In the genomic region with DNA sequence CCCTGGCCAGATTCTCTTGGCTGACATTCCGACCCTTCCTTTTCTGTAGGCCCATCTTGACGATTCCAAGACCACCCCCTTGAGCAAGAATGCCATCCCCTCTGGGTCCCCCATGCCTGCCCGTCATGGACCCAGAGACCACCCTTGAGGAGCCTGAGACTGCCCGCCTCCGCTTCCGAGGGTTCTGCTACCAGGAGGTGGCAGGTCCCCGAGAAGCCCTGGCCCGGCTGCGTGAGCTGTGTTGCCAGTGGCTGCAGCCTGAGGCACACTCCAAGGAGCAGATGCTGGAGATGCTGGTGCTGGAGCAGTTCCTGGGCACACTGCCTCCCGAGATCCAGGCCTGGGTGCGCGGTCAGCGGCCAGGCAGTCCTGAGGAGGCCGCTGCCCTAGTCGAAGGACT, we compare ENCODE assay signal across 10 cellular contexts. TPM values are rescaled to one million over a fixed set of nuclear protein-coding genes. Genes with fewer than 3 reads are reported as not detected.
DNase-seq lines count a peak whose midpoint lies in the region; ATAC-seq, FAIRE-seq and TF ChIP-seq lines count a peak whose summit lies in the region.
"Had no signal": no experiment of that assay in that cellular context is flagged by ENCODE, and none has a peak within 500 bp of the region (broad histone marks: within the 10 kb centered on the region; RNA-seq: fewer than 3 reads in every experiment).

No MANE protein-coding gene starts in this region.

- H3K36me3 ChIP-seq in K562 (ENCODE audit: control insufficient read depth, insufficient read depth, low read length) (peaks cover 40% of the 10 kb centered on the region; the same call in 2 of the 3 replicates), mesodermal cell (ENCODE audit: control insufficient read depth, insufficient read depth, low read length) (peaks cover 21% of the 10 kb centered on the region), transverse colon (peaks cover 0 to 4% (median under 1%) of the 10 kb centered on the region in 4 donors)

- in situ Hi-C loops in K562 (cut with MboI) (no loop called here), transverse colon (cut with MboI; ENCODE audit: low pct_ligation_motif_present in 1 of 4, low pct_unique_long_range_greater_than_20kb in 1 of 4, low sequenced_read_pairs in 3 of 4) (no loop called here)

- H3K4me3 Mint-ChIP-seq in activated T-cell treated with anti-CD3 and anti-CD28 coated beads, Interleukin-2, amount 50 U/mL, for 72 hours = peak overlapping the region; percentile 92 to 95

- no peaks in the 10 kb centered on the region for H3K9me3 Mint-ChIP-seq in activated T-cell treated with anti-CD3 and anti-CD28 coated beads, Interleukin-2, amount 50 U/mL, for 72 hours

- no peak for TF ChIP-seq RAD21 in K562 (CRISPR knock-in tag; conservative IDR thresholded peaks at IDR 0.05 in 1 of 2, IDR thresholded peaks at IDR 0.05 in 1 of 2)

- no peaks in the 10 kb centered on the region for H3K79me2 ChIP-seq in K562 (ENCODE audit: control insufficient read depth, insufficient read depth, low read length)

- no peaks in the 10 kb centered on the region for H3K27me3 Mint-ChIP-seq in activated T-cell treated with anti-CD3 and anti-CD28 coated beads, Interleukin-2, amount 50 U/mL, for 72 hours (ENCODE audit: low read depth)

- intact Hi-C loops in K562 (cut with micrococcal nuclease) = loop anchor here (5.0 kb wide), 2 partner anchors 150 to 295 kb away; a partner anchor contains a TSS
- intact Hi-C loops in transverse colon (cut with DNase I; ENCODE audit: low total_unique reads) = no loop called here

- H3K4me1 Mint-ChIP-seq in activated T-cell treated with anti-CD3 and anti-CD28 coated beads, Interleukin-2, amount 50 U/mL, for 72 hours (ENCODE audit: low read depth) = peaks cover 33% of the 10 kb centered on the region

- H3K27ac Mint-ChIP-seq in activated T-cell treated with anti-CD3 and anti-CD28 coated beads, Interleukin-2, amount 50 U/mL, for 72 hours = peak overlapping the region; percentile 88

- peak overlapping the region; percentile 92 for H3K27ac ChIP-seq in K562 (ENCODE audit: extremely low read depth, low read depth, low read length)
- H3K27ac ChIP-seq in mesodermal cell (ENCODE audit: low read depth, low read length, severe bottlenecking) = peak overlapping the region; percentile 92
- H3K27ac ChIP-seq in transverse colon = peak overlapping the region; percentile 88 to 92 (median 90)

- ATAC-seq in activated T-cell treated with anti-CD3 and anti-CD28 coated beads, Interleukin-2, amount 50 U/mL, for 72 hours (replicated peaks in 1 of 2) = no peak
- ATAC-seq in K562 (no peak), GM21825 (IDR thresholded peaks at IDR 0.05; ENCODE audit: unreplicated experiment) (no peak), HG03565 (IDR thresholded peaks at IDR 0.05; ENCODE audit: unreplicated experiment) (no peak)

- H3K36me3 Mint-ChIP-seq in activated T-cell treated with anti-CD3 and anti-CD28 coated beads, Interleukin-2, amount 50 U/mL, for 72 hours (ENCODE audit: insufficient read depth in 2 of 2) = peaks cover 3% of the 10 kb centered on the region in 2 donors

- H3K27me3 ChIP-seq in K562 (ENCODE audit: control insufficient read depth in 2 of 2, insufficient read depth in 2 of 2, low read length in 2 of 2) = no peaks in the 10 kb centered on the region
- H3K27me3 ChIP-seq in transverse colon = no peaks in the 10 kb centered on the region

- CTCF ChIA-PET in K562 (lab: Yijun Ruan, JAX; ENCODE audit: low intra/inter-chr PET ratio) = no interaction called here

- H3K4me3 ChIP-seq in K562 (no peak overlapping the region), mesodermal cell (ENCODE audit: extremely low read depth, insufficient read depth, low read length, poor library complexity, severe bottlenecking) (peak overlapping the region; percentile 64), transverse colon (no peak overlapping the region)

- no peak overlapping the region for H2AFZ ChIP-seq in K562 (ENCODE audit: low read depth, low read length)

- H3K4me1 ChIP-seq in K562 (replicated peaks in 1 of 2; ENCODE audit: control insufficient read depth in 2 of 2, insufficient read depth in 2 of 2, low read length in 2 of 2) (peaks cover 26 to 52% of the 10 kb centered on the region in 2 experiments), mesodermal cell (ENCODE audit: control insufficient read depth, insufficient read depth, low read length, poor library complexity, severe bottlenecking) (peaks cover 3% of the 10 kb centered on the region), transverse colon (peaks cover 13 to 19% (median 16%) of the 10 kb centered on the region in 4 donors)

- no TSS peak for BruUV-seq in K562 (replicated peaks; lab: Mats Ljungman, UMichigan)

- FAIRE-seq in K562 (lab: Jason Lieb, UNC) = no peak

- peak overlapping the region; percentile 90 for H3K4me2 ChIP-seq in K562 (ENCODE audit: insufficient read depth, low read length)

- 0 out of 2 replicates have a peak, but pooled peaks cover 9% of the 10 kb centered on the region for H4K20me1 ChIP-seq in K562 (replicated peaks; ENCODE audit: control insufficient read depth, insufficient read depth, low read length)

- no peaks in the 10 kb centered on the region for H3K9me3 ChIP-seq in K562 (replicated peaks; ENCODE audit: control insufficient read depth, insufficient read depth, low read depth, low read length)
- no peaks in the 10 kb centered on the region for H3K9me3 ChIP-seq in mesodermal cell (ENCODE audit: control insufficient read depth, low read length)
- H3K9me3 ChIP-seq in transverse colon = no peaks in the 10 kb centered on the region

- 85% methylated on average over 14 of the region's 15 CpGs for WGBS in K562 (ENCODE audit: insufficient coverage, low coverage, missing lambda C conversion rate)
- WGBS in mesodermal cell (ENCODE audit: insufficient coverage in 2 of 2), 2 experiments = 90 to 94% methylated on average over 15 of the region's 15 CpGs
- WGBS in transverse colon (ENCODE audit: low coverage in 1 of 2), 2 donors = 92% methylated on average over 15 of the region's 15 CpGs; no CpG with 5 or more reads in 1 of the 2 donors

- DNase-seq in activated T-cell treated with anti-CD3 and anti-CD28 coated beads, Interleukin-2, amount 50 U/mL, for 72 hours = no peak
- DNase-seq in activated T-cell treated with anti-CD3 and anti-CD28 coated beads, Interleukin-2, amount 50 U/mL, for 1 hour = no peak
- DNase-seq in K562 (ENCODE audit: extremely low read depth in 1 of 4, low spot score in 3 of 4) (no peak), transverse colon (no peak), NCI-H69 (lab: John Stamatoyannopoulos, UW) (no peak)
- DNase-seq: activated CD8-positive, alpha-beta memory T cell treated with anti-CD3 and anti-CD28 coated beads for 24 hours; NCI-H1694 had no signal

- H3K9me1 ChIP-seq in K562 (ENCODE audit: control insufficient read depth, insufficient read depth, low read length) = no peaks in the 10 kb centered on the region

- POLR2A ChIA-PET in K562 (lab: Yijun Ruan, JAX) = interaction anchor here (1.1 to 1.3 kb wide), 2 partner anchors 74 to 76 kb away, joined by 3 to 4 read pairs; no protein-coding TSS in a partner anchor

- TF ChIP-seq POLR2A in K562 (conservative IDR thresholded peaks at IDR 0.05) (no peak), transverse colon (IDR thresholded peaks at IDR 0.05) (no peak)

- H3K9ac ChIP-seq in K562 (ENCODE audit: insufficient read depth in 1 of 2, low read depth in 2 of 2, low read length in 2 of 2) = peak overlapping the region; percentile 75 to 90

- TF ChIP-seq CTCF in K562 (IDR thresholded peaks at IDR 0.05 in 2 of 3, conservative IDR thresholded peaks at IDR 0.05 in 1 of 3; ENCODE audit: insufficient read depth in 2 of 3, low read depth in 1 of 3, low read length in 3 of 3) (no peak), transverse colon (IDR thresholded peaks at IDR 0.05) (no peak)

- TF ChIP-seq EP300 in K562 (IDR thresholded peaks at IDR 0.05; ENCODE audit: low read length) = no peak
- no peak for TF ChIP-seq EP300 in transverse colon (IDR thresholded peaks at IDR 0.05; ENCODE audit: low read depth)

RNA-seq across cellular contexts. Expression of a gene that starts 1.0 kb away (rescaled TPM):
- total RNA-seq in activated T-cell treated with anti-CD3 and anti-CD28 coated beads, Interleukin-2, amount 50 U/mL, for 72 hours = 1 to 10 TPM; 8.5 TPM
- total RNA-seq in K562 (2011; cell fraction: chromatin; rRNA removed; ENCODE audit: low replicate concordance) = 3.8 and 13.1 TPM in 2 replicates
- 12.1 and 13.7 TPM in 2 replicates for total RNA-seq in K562 (2011; cell fraction: nucleolus; rRNA removed)
- 5.5 and 8.0 TPM in 2 replicates for total RNA-seq in K562 (2011; cell fraction: nucleoplasm; rRNA removed)
- total RNA-seq in K562 (2014; rRNA removed) (4.2 and 4.8 TPM in 2 replicates), K562 (2014; rRNA removed; fragmentation: Illumina TruSeq; extraction: Trizol) (0.64 and 0.95 TPM in 2 replicates), K562 (2015; rRNA removed; fragmentation: Illumina TruSeq; extraction: Trizol) (2.5 and 3.3 TPM in 2 replicates), K562 (2021) (3.5 and 4.3 TPM in 2 replicates), transverse colon (10 to 100 TPM in 3 of 4 donors, 1 to 10 TPM in 1; 2.8 to 54.6 (median 18.1) TPM)
- polyA plus RNA-seq in K562 (2011; rRNA removed) (1.2 and 2.7 TPM in 2 replicates), K562 (2014; fragmentation: Illumina TruSeq; extraction: Trizol) (1.2 and 2.4 TPM in 2 replicates), K562 (2014; fragmentation: Nextera tagmentation; extraction: Ambion mirVana) (under 1 TPM; 0.07 to 0.17 TPM), K562 (2014; rRNA removed) (2.6 and 3.9 TPM in 2 replicates)
- 2.4 and 5.3 TPM in 2 replicates for polyA plus RNA-seq in K562 (2011; cell fraction: cytosol; rRNA removed)
- polyA plus RNA-seq in K562 (2011; cell fraction: nucleus; rRNA removed) = 6.9 and 8.9 TPM in 2 replicates
- polyA plus RNA-seq in K562 (2012) = 5.5 and 10.1 TPM in 2 replicates
- 1.5 and 1.9 TPM in 2 replicates for polyA minus RNA-seq in K562 (2011; rRNA and poly(A)+ RNA removed)
- polyA minus RNA-seq in K562 (2011; cell fraction: cytosol; rRNA and poly(A)+ RNA removed) = 1.4 and 2.4 TPM in 2 replicates
- polyA minus RNA-seq in K562 (2011; cell fraction: nucleus; rRNA and poly(A)+ RNA removed) = 6.5 and 8.3 TPM in 2 replicates
- 9.1 TPM for polyA plus RNA-seq in mesodermal cell (2013, experiment 1 of 2)
- 8.2 TPM for polyA plus RNA-seq in mesodermal cell (2013, experiment 2 of 2)

RNA-seq across cellular contexts. Expression of a gene that starts 10.2 kb away (rescaled TPM):
- 1 to 10 TPM; 8.2 to 8.4 TPM for total RNA-seq in activated T-cell treated with anti-CD3 and anti-CD28 coated beads, Interleukin-2, amount 50 U/mL, for 72 hours
- total RNA-seq in K562 (2011; cell fraction: chromatin; rRNA removed; ENCODE audit: low replicate concordance) = 12.1 and 40.1 TPM in 2 replicates
- 42.5 and 54.9 TPM in 2 replicates for total RNA-seq in K562 (2011; cell fraction: nucleolus; rRNA removed)
- 15.9 and 21.7 TPM in 2 replicates for total RNA-seq in K562 (2011; cell fraction: nucleoplasm; rRNA removed)
- total RNA-seq in K562 (2014; rRNA removed) = 15.4 and 15.8 TPM in 2 replicates
- 3.0 and 3.5 TPM in 2 replicates for total RNA-seq in K562 (2014; rRNA removed; fragmentation: Illumina TruSeq; extraction: Trizol)
- total RNA-seq in K562 (2015; rRNA removed; fragmentation: Illumina TruSeq; extraction: Trizol) = 9.6 and 11.0 TPM in 2 replicates
- 14.0 and 16.4 TPM in 2 replicates for total RNA-seq in K562 (2021)
- polyA plus RNA-seq in K562 (2011; rRNA removed) = 4.5 and 5.3 TPM in 2 replicates
- 6.1 and 18.5 TPM in 2 replicates for polyA plus RNA-seq in K562 (2011; cell fraction: cytosol; rRNA removed)
- polyA plus RNA-seq in K562 (2011; cell fraction: nucleus; rRNA removed) = 8.6 and 17.6 TPM in 2 replicates
- 6.9 and 7.9 TPM in 2 replicates for polyA plus RNA-seq in K562 (2012)
- polyA plus RNA-seq in K562 (2014; fragmentation: Illumina TruSeq; extraction: Trizol) = 4.1 and 6.9 TPM in 2 replicates
- polyA plus RNA-seq in K562 (2014; fragmentation: Nextera tagmentation; extraction: Ambion mirVana) = 1 to 10 TPM in 1 of 2 experiments, under 1 TPM in 1; 0.92 to 1.2 TPM
- polyA plus RNA-seq in K562 (2014; rRNA removed) = 7.5 and 8.3 TPM in 2 replicates
- 7.5 and 12.5 TPM in 2 replicates for polyA minus RNA-seq in K562 (2011; rRNA and poly(A)+ RNA removed)
- 9.4 and 10.3 TPM in 2 replicates for polyA minus RNA-seq in K562 (2011; cell fraction: cytosol; rRNA and poly(A)+ RNA removed)
- 31.7 and 40.8 TPM in 2 replicates for polyA minus RNA-seq in K562 (2011; cell fraction: nucleus; rRNA and poly(A)+ RNA removed)
- polyA plus RNA-seq in mesodermal cell (2013, experiment 1 of 2) = 5.1 TPM
- 4.4 TPM for polyA plus RNA-seq in mesodermal cell (2013, experiment 2 of 2)
- total RNA-seq in transverse colon = 10 to 100 TPM in 3 of 4 donors, 1 to 10 TPM in 1; 9.4 to 27.5 (median 24.5) TPM

RNA-seq across cellular contexts. Expression of a gene that starts 25.7 kb away (rescaled TPM):
- 1 to 10 TPM; 7.7 TPM for total RNA-seq in activated T-cell treated with anti-CD3 and anti-CD28 coated beads, Interleukin-2, amount 50 U/mL, for 72 hours
- 26.6 and 56.0 TPM in 2 replicates for total RNA-seq in K562 (2011; cell fraction: chromatin; rRNA removed; ENCODE audit: low replicate concordance)
- total RNA-seq in K562 (2011; cell fraction: nucleolus; rRNA removed) = 34.7 and 40.7 TPM in 2 replicates
- total RNA-seq in K562 (2011; cell fraction: nucleoplasm; rRNA removed) = 26.5 and 27.8 TPM in 2 replicates
- 12.5 and 13.5 TPM in 2 replicates for total RNA-seq in K562 (2014; rRNA removed)
- 5.8 and 7.5 TPM in 2 replicates for total RNA-seq in K562 (2014; rRNA removed; fragmentation: Illumina TruSeq; extraction: Trizol)
- 9.1 and 9.3 TPM in 2 replicates for total RNA-seq in K562 (2015; rRNA removed; fragmentation: Illumina TruSeq; extraction: Trizol)
- total RNA-seq in K562 (2021) = 12.6 and 13.2 TPM in 2 replicates
- polyA plus RNA-seq in K562 (2011; rRNA removed) = 3.5 and 4.7 TPM in 2 replicates
- polyA plus RNA-seq in K562 (2011; cell fraction: cytosol; rRNA removed) = 3.6 and 10.2 TPM in 2 replicates
- 4.1 and 9.0 TPM in 2 replicates for polyA plus RNA-seq in K562 (2011; cell fraction: nucleus; rRNA removed)
- polyA plus RNA-seq in K562 (2012) = 4.5 and 6.6 TPM in 2 replicates
- 4.9 TPM in 2 replicates for polyA plus RNA-seq in K562 (2014; fragmentation: Illumina TruSeq; extraction: Trizol)
- polyA plus RNA-seq in K562 (2014; fragmentation: Nextera tagmentation; extraction: Ambion mirVana) = under 1 TPM; 0.20 to 0.25 TPM
- polyA plus RNA-seq in K562 (2014; rRNA removed) = 5.7 and 6.2 TPM in 2 replicates
- 7.6 and 16.2 TPM in 2 replicates for polyA minus RNA-seq in K562 (2011; rRNA and poly(A)+ RNA removed)
- 8.3 and 11.9 TPM in 2 replicates for polyA minus RNA-seq in K562 (2011; cell fraction: cytosol; rRNA and poly(A)+ RNA removed)
- polyA minus RNA-seq in K562 (2011; cell fraction: nucleus; rRNA and poly(A)+ RNA removed) = 7.8 and 12.2 TPM in 2 replicates
- 2.2 TPM for polyA plus RNA-seq in mesodermal cell (2013, experiment 1 of 2)
- 1.5 TPM for polyA plus RNA-seq in mesodermal cell (2013, experiment 2 of 2)
- 10 to 100 TPM in 1 of 4 donors, 1 to 10 TPM in 3; 3.0 to 10.6 (median 6.3) TPM for total RNA-seq in transverse colon

RNA-seq across cellular contexts. Expression of a gene that starts 34.7 kb away (rescaled TPM):
- total RNA-seq in activated T-cell treated with anti-CD3 and anti-CD28 coated beads, Interleukin-2, amount 50 U/mL, for 72 hours = 10 to 100 TPM; 12.8 to 17.7 TPM
- total RNA-seq in K562 (2011; cell fraction: chromatin; rRNA removed; ENCODE audit: low replicate concordance) = 36.1 and 123 TPM in 2 replicates
- 97.2 and 108 TPM in 2 replicates for total RNA-seq in K562 (2011; cell fraction: nucleolus; rRNA removed)
- total RNA-seq in K562 (2011; cell fraction: nucleoplasm; rRNA removed) = 71.8 and 76.0 TPM in 2 replicates
- total RNA-seq in K562 (2014; rRNA removed) = 101 and 152 TPM in 2 replicates
- total RNA-seq in K562 (2014; rRNA removed; fragmentation: Illumina TruSeq; extraction: Trizol) = 29.4 and 48.4 TPM in 2 replicates
- 42.2 and 45.2 TPM in 2 replicates for total RNA-seq in K562 (2015; rRNA removed; fragmentation: Illumina TruSeq; extraction: Trizol)
- 58.2 and 67.5 TPM in 2 replicates for total RNA-seq in K562 (2021)
- polyA plus RNA-seq in K562 (2011; rRNA removed) = 64.7 and 86.6 TPM in 2 replicates
- polyA plus RNA-seq in K562 (2011; cell fraction: cytosol; rRNA removed) = 140 and 167 TPM in 2 replicates
- polyA plus RNA-seq in K562 (2011; cell fraction: nucleus; rRNA removed) = 86.2 and 95.1 TPM in 2 replicates
- polyA plus RNA-seq in K562 (2012) = 59.7 and 101 TPM in 2 replicates
- polyA plus RNA-seq in K562 (2014; fragmentation: Illumina TruSeq; extraction: Trizol) = 56.9 and 85.4 TPM in 2 replicates
- polyA plus RNA-seq in K562 (2014; fragmentation: Nextera tagmentation; extraction: Ambion mirVana) = 100 to 1,000 TPM; 316 to 318 TPM
- 89.7 and 116 TPM in 2 replicates for polyA plus RNA-seq in K562 (2014; rRNA removed)
- polyA minus RNA-seq in K562 (2011; rRNA and poly(A)+ RNA removed) = 29.8 and 50.1 TPM in 2 replicates
- 24.3 and 35.0 TPM in 2 replicates for polyA minus RNA-seq in K562 (2011; cell fraction: cytosol; rRNA and poly(A)+ RNA removed)
- polyA minus RNA-seq in K562 (2011; cell fraction: nucleus; rRNA and poly(A)+ RNA removed) = 31.1 and 32.6 TPM in 2 replicates
- 8.0 TPM for polyA plus RNA-seq in mesodermal cell (2013, experiment 1 of 2)
- polyA plus RNA-seq in mesodermal cell (2013, experiment 2 of 2) = 4.6 TPM
- 1 to 10 TPM in 3 of 4 donors, not detected in 1; 3.3 to 5.0 (median 4.4) TPM for total RNA-seq in transverse colon

RNA-seq across cellular contexts. Expression of a gene that starts 37.2 kb away (rescaled TPM):
- total RNA-seq in activated T-cell treated with anti-CD3 and anti-CD28 coated beads, Interleukin-2, amount 50 U/mL, for 72 hours = 1 to 10 TPM; 2.6 to 3.5 TPM
- total RNA-seq in K562 (2011; cell fraction: chromatin; rRNA removed; ENCODE audit: low replicate concordance) = not detected in 2 replicates
- total RNA-seq in K562 (2011; cell fraction: nucleolus; rRNA removed) = not detected in 2 replicates
- not detected in 2 replicates for total RNA-seq in K562 (2011; cell fraction: nucleoplasm; rRNA removed)
- total RNA-seq in K562 (2014; rRNA removed) (not detected in 2 replicates), K562 (2014; rRNA removed; fragmentation: Illumina TruSeq; extraction: Trizol) (not detected in 2 replicates), K562 (2015; rRNA removed; fragmentation: Illumina TruSeq; extraction: Trizol) (not detected in 2 replicates), K562 (2021) (not detected in 2 replicates), transverse colon (1 to 10 TPM; 3.0 to 5.1 (median 3.5) TPM)
- polyA plus RNA-seq in K562 (2011; rRNA removed) (0.03 TPM in 1 of 2 replicates, not detected in the other), K562 (2014; fragmentation: Illumina TruSeq; extraction: Trizol) (not detected in 2 replicates), K562 (2014; fragmentation: Nextera tagmentation; extraction: Ambion mirVana) (under 1 TPM; 0.14 to 0.42 TPM), K562 (2014; rRNA removed) (0.03 and 0.05 TPM in 2 replicates)
- not detected in 2 replicates for polyA plus RNA-seq in K562 (2011; cell fraction: cytosol; rRNA removed)
- polyA plus RNA-seq in K562 (2011; cell fraction: nucleus; rRNA removed) = 0.06 TPM in 1 of 2 replicates, not detected in the other
- polyA plus RNA-seq in K562 (2012) = 1.1 and 1.8 TPM in 2 replicates
- polyA minus RNA-seq in K562 (2011; rRNA and poly(A)+ RNA removed) = not detected in 2 replicates
- polyA minus RNA-seq in K562 (2011; cell fraction: cytosol; rRNA and poly(A)+ RNA removed) = not detected in 2 replicates
- polyA minus RNA-seq in K562 (2011; cell fraction: nucleus; rRNA and poly(A)+ RNA removed) = 0.11 TPM in 1 of 2 replicates, not detected in the other
- 1.6 TPM for polyA plus RNA-seq in mesodermal cell (2013, experiment 1 of 2)
- 1.7 TPM for polyA plus RNA-seq in mesodermal cell (2013, experiment 2 of 2)
